Comparison of ENCODE assay signal across 16 cellular contexts in the genomic region with DNA sequence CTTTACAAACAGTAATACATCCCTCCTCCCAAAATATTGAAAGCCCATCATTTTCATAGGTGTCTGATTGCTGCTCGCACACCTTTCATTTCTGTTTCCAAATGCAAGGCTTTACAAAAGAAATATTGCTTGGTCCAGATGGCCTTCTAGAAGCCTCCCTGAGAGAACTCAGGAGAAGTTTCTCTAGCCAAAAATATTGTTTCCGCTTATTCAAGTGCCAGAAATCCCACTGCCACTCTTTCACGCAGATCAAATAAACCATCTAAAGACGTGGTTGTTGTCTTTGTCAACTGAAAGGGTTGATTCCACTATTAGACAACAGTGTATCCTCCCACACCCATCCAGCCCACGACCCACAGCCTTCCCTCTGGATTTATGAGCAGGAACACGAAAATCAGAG.
"Had no signal": no experiment of that assay in that cellular context is flagged by ENCODE, and none has a peak within 500 bp of the region (broad histone marks: within the 10 kb centered on the region; RNA-seq: fewer than 3 reads in every experiment).

No MANE protein-coding gene starts in this region.

- H3K36me3 ChIP-seq: neutrophil, right lobe of liver, suprapubic skin, thyroid gland had no signal

- H3K9me3 ChIP-seq: neutrophil, psoas muscle, right lobe of liver, suprapubic skin, thyroid gland had no signal

- H3K4me1 ChIP-seq: foreskin keratinocyte, psoas muscle, right lobe of liver, suprapubic skin, thyroid gland had no signal

- H3K4me3 ChIP-seq: psoas muscle, right lobe of liver, suprapubic skin, thyroid gland had no signal

- ATAC-seq: foreskin keratinocyte; psoas muscle; right lobe of liver; stimulated activated effector memory CD8-positive, alpha-beta T cell treated with anti-CD3 and anti-CD28 coated beads, Interleukin-12 subunit alpha, Interleukin-12 subunit beta, amount 100 ng/mL, for 72 hours; stimulated activated naive CD8-positive, alpha-beta T cell treated with anti-CD3 and anti-CD28 coated beads, Interleukin-15, Interleukin-2, amounts not matched to agents 100 U/mL and 50 U/mL, for 24 hours had no signal

- H3K27me3 ChIP-seq: right lobe of liver, suprapubic skin, thyroid gland had no signal

- DNase-seq: endodermal cell; erythroblast; foreskin keratinocyte; mesendoderm; naive B cell; nephron progenitor cell; psoas muscle; retina; right lobe of liver; stimulated activated CD4-positive, alpha-beta T cell treated with anti-CD3 and anti-CD28 coated beads, Interleukin-4, amount 100 ng/mL, for 1 hour; stimulated activated CD8-positive, alpha-beta memory T cell treated with anti-CD3 and anti-CD28 coated beads, Interleukin-4, amount 100 ng/mL, for 48 hours; stimulated activated naive CD8-positive, alpha-beta T cell treated with anti-CD3 and anti-CD28 coated beads, Interleukin-15, Interleukin-2, amounts not matched to agents 100 U/mL and 50 U/mL, for 24 hours; thyroid gland had no signal

- H3K27ac ChIP-seq: foreskin keratinocyte, neutrophil, psoas muscle, right lobe of liver, suprapubic skin, thyroid gland had no signal
